Comparison of ENCODE assay signal across 9 cellular contexts in the genomic region with DNA sequence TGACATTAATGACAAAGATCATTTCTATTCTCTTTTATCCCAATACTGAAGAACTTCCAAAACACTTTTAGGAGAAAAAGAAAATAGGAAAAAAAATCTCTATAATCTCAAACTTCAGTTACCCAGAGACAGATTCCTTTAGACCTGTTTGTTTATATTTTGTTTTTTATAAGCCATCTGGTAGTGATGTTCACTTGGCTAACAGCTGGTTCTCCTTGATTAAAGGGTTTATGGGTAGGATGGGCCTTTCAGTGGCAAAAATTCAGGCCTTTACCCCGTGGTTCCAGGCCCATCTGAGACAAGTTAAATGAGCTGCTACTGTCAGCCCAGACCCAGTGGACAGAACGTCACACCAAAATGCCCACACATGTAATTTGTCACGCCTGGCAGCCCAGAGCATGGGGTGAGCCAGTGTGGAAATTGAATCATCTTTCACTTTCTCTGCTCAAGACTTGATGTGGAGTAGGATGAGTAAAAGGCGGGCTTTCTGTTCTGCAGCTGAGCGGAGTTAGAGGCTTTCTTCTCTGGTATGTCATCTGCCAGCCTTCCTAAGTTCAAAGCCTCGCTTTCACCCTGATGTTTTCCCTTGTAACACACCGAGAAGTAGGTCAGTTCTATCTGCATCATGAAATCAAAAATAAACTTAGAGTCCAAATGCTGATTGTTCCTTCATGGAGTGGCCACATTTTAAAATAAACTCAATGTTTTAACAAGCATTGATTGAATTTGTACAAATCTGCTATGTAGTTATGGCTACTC.
DNase-seq lines count a peak whose midpoint lies in the region; ATAC-seq and TF ChIP-seq lines count a peak whose summit lies in the region.
"Had no signal": no experiment of that assay in that cellular context is flagged by ENCODE, and none has a peak within 500 bp of the region (broad histone marks: within the 10 kb centered on the region; RNA-seq: fewer than 3 reads in every experiment).

No MANE protein-coding gene starts in this region.

- H3K36me3 ChIP-seq in mucosa of descending colon (ENCODE audit: low read depth) = no peaks in the 10 kb centered on the region
- H3K36me3 ChIP-seq: neutrophil had no signal

- no peak for TF ChIP-seq CTCF in mucosa of descending colon (IDR thresholded peaks at IDR 0.05)

- no peak overlapping the region for H3K4me3 ChIP-seq in mucosa of descending colon

- no peaks in the 10 kb centered on the region for H3K9me3 ChIP-seq in mucosa of descending colon
- H3K9me3 ChIP-seq: neutrophil had no signal

- H3K4me1 ChIP-seq in mucosa of descending colon (ENCODE audit: low read depth) = peaks cover 14% of the 10 kb centered on the region

- intact Hi-C loops in mucosa of descending colon (cut with DNase I, micrococcal nuclease) = no loop called here

- DNase-seq in AG08395 (ENCODE audit: low spot score) = peak; percentile 58
- peak; percentile 74 for DNase-seq in NAMALWA (ENCODE audit: low spot score)
- peak; percentile 44 for DNase-seq in central memory CD4-positive, alpha-beta T cell
- peak; percentile 6 to 51 (median 24) for DNase-seq in stimulated activated naive CD4-positive, alpha-beta T cell (lab: John Stamatoyannopoulos, UW)
- no peak for DNase-seq in mucosa of descending colon
- DNase-seq in NCI-H2029 treated with DMSO at 0.1 percent for 48 hours (lab: John Stamatoyannopoulos, UW) = no peak
- no peak for DNase-seq in COLO829 (ENCODE audit: low spot score)

- ATAC-seq in GM21381 (IDR thresholded peaks at IDR 0.05; ENCODE audit: unreplicated experiment) (peak; percentile 76), mucosa of descending colon (no peak)

Comparison
In these comparisons a context has a peak if more than half of its experiments do, and no peak if none do; other contexts are left out.
1. DNase-seq: peak in AG08395 (single experiment), NAMALWA (single experiment), central memory CD4-positive, alpha-beta T cell (single experiment) and stimulated activated naive CD4-positive, alpha-beta T cell (6 of 6); none in mucosa of descending colon (0 of 3), NCI-H2029 treated with DMSO at 0.1 percent for 48 hours (single experiment) and COLO829 (single experiment).